Comparison of ENCODE assay signal across 20 cellular contexts in genomic region chr9:127498298-127498697, GRCh38.
"Had no signal": no experiment of that assay in that cellular context is flagged by ENCODE, and none has a peak within 500 bp of the region (broad histone marks: within the 10 kb centered on the region; RNA-seq: fewer than 3 reads in every experiment).

No MANE protein-coding gene starts in this region.

- H3K4me1 ChIP-seq: gastrocnemius medialis had no signal

- ATAC-seq: activated CD4-positive, alpha-beta T cell treated with anti-CD3 and anti-CD28 coated beads for 36 hours; activated CD8-positive, alpha-beta memory T cell treated with anti-CD3 and anti-CD28 coated beads, Interleukin-2, amount 10 ng/mL, durations not matched to agents 7 days and 5 days; activated T-helper 17 cell treated with anti-CD3 and anti-CD28 coated beads, Interleukin-2, amount 50 U/mL, for 72 hours; gastrocnemius medialis; mucosa of descending colon; pancreas; stimulated activated naive B cell treated with anti-CD40 and anti-IgM and Interleukin-4, amounts not matched to agents 10 μg/mL and 1 μg/mL and 100 μg/mL, for 72 hours; upper lobe of right lung; WTC11 had no signal

- H3K4me3 Mint-ChIP-seq: activated CD4-positive, alpha-beta T cell treated with anti-CD3 and anti-CD28 coated beads for 36 hours; activated CD8-positive, alpha-beta memory T cell treated with anti-CD3 and anti-CD28 coated beads, Interleukin-2, amount 10 ng/mL, durations not matched to agents 7 days and 5 days; activated naive CD8-positive, alpha-beta T cell treated with anti-CD3 and anti-CD28 coated beads for 36 hours; activated T-helper 17 cell treated with anti-CD3 and anti-CD28 coated beads, Interleukin-2, amount 50 U/mL, for 72 hours; immature natural killer cell; memory B cell; naive B cell; stimulated activated naive B cell treated with anti-CD40 and anti-IgM and Interleukin-4, amounts not matched to agents 10 μg/mL and 1 μg/mL and 100 μg/mL, for 72 hours; WTC11 had no signal

- H3K27me3 Mint-ChIP-seq: activated CD4-positive, alpha-beta T cell treated with anti-CD3 and anti-CD28 coated beads for 36 hours; activated CD8-positive, alpha-beta memory T cell treated with anti-CD3 and anti-CD28 coated beads, Interleukin-2, amount 10 ng/mL, durations not matched to agents 7 days and 5 days; activated naive CD8-positive, alpha-beta T cell treated with anti-CD3 and anti-CD28 coated beads for 36 hours; activated T-helper 17 cell treated with anti-CD3 and anti-CD28 coated beads, Interleukin-2, amount 50 U/mL, for 72 hours; memory B cell; naive B cell; stimulated activated naive B cell treated with anti-CD40 and anti-IgM and Interleukin-4, amounts not matched to agents 10 μg/mL and 1 μg/mL and 100 μg/mL, for 72 hours had no signal

- H3K9me3 ChIP-seq: gastrocnemius medialis, mucosa of descending colon, pancreas, upper lobe of right lung had no signal

- DNase-seq: activated CD4-positive, alpha-beta T cell treated with anti-CD3 and anti-CD28 coated beads for 36 hours; activated CD4-positive, alpha-beta T cell treated with anti-CD3 and anti-CD28 coated beads, Interleukin-2, amount 50 U/mL, for 48 hours; activated CD8-positive, alpha-beta memory T cell treated with anti-CD3 and anti-CD28 coated beads, Interleukin-2, amount 10 ng/mL, durations not matched to agents 7 days and 5 days; activated naive CD4-positive, alpha-beta T cell; activated naive CD8-positive, alpha-beta T cell treated with anti-CD3 and anti-CD28 coated beads for 36 hours; activated T-cell treated with anti-CD3 and anti-CD28 coated beads, Interleukin-2, amount 50 U/mL, for 1 hour; effector memory CD4-positive, alpha-beta T cell; gastrocnemius medialis; head of caudate nucleus; immature natural killer cell; mucosa of descending colon; naive B cell; stimulated activated CD4-positive, alpha-beta T cell treated with anti-CD3 and anti-CD28 coated beads, Interleukin-4, amount 100 ng/mL, for 4 hours; stimulated activated naive B cell treated with anti-CD40 and anti-IgM and Interleukin-4, amounts not matched to agents 10 μg/mL and 1 μg/mL and 100 μg/mL, for 72 hours; upper lobe of right lung had no signal

- FAIRE-seq: pancreas, TTC549 had no signal

- H3K27ac Mint-ChIP-seq: activated CD4-positive, alpha-beta T cell treated with anti-CD3 and anti-CD28 coated beads for 36 hours; activated CD8-positive, alpha-beta memory T cell treated with anti-CD3 and anti-CD28 coated beads, Interleukin-2, amount 10 ng/mL, durations not matched to agents 7 days and 5 days; activated naive CD8-positive, alpha-beta T cell treated with anti-CD3 and anti-CD28 coated beads for 36 hours; immature natural killer cell; memory B cell; stimulated activated naive B cell treated with anti-CD40 and anti-IgM and Interleukin-4, amounts not matched to agents 10 μg/mL and 1 μg/mL and 100 μg/mL, for 72 hours; WTC11 had no signal

- H3K4me3 ChIP-seq: gastrocnemius medialis, mucosa of descending colon, pancreas, upper lobe of right lung had no signal

- H3K4me1 Mint-ChIP-seq: activated CD4-positive, alpha-beta T cell treated with anti-CD3 and anti-CD28 coated beads for 36 hours; activated naive CD8-positive, alpha-beta T cell treated with anti-CD3 and anti-CD28 coated beads for 36 hours; activated T-helper 17 cell treated with anti-CD3 and anti-CD28 coated beads, Interleukin-2, amount 50 U/mL, for 72 hours; immature natural killer cell; memory B cell; naive B cell; stimulated activated naive B cell treated with anti-CD40 and anti-IgM and Interleukin-4, amounts not matched to agents 10 μg/mL and 1 μg/mL and 100 μg/mL, for 72 hours; WTC11 had no signal

- H3K27ac ChIP-seq: gastrocnemius medialis, pancreas, upper lobe of right lung had no signal

- H3K27me3 ChIP-seq: gastrocnemius medialis, pancreas, upper lobe of right lung had no signal

- H3K9me3 Mint-ChIP-seq: activated naive CD8-positive, alpha-beta T cell treated with anti-CD3 and anti-CD28 coated beads for 36 hours; activated T-helper 17 cell treated with anti-CD3 and anti-CD28 coated beads, Interleukin-2, amount 50 U/mL, for 72 hours; immature natural killer cell; memory B cell; naive B cell; stimulated activated naive B cell treated with anti-CD40 and anti-IgM and Interleukin-4, amounts not matched to agents 10 μg/mL and 1 μg/mL and 100 μg/mL, for 72 hours; WTC11 had no signal

- H3K36me3 Mint-ChIP-seq: activated CD8-positive, alpha-beta memory T cell treated with anti-CD3 and anti-CD28 coated beads, Interleukin-2, amount 10 ng/mL, durations not matched to agents 7 days and 5 days had no signal
